Comparison of ENCODE assay signal across 11 cellular contexts in genomic region chr12:131555197-131555820, GRCh38.
"Had no signal": no experiment of that assay in that cellular context is flagged by ENCODE, and none has a peak within 500 bp of the region (broad histone marks: within the 10 kb centered on the region; RNA-seq: fewer than 3 reads in every experiment).

No MANE protein-coding gene starts in this region.

- H3K9me3 ChIP-seq: psoas muscle, sigmoid colon, spleen had no signal

- H2AFZ ChIP-seq: hepatocyte had no signal

- H3K36me3 ChIP-seq: sigmoid colon, spleen had no signal

- H3K4me2 ChIP-seq: hepatocyte had no signal

- H3K4me3 ChIP-seq: hepatocyte, psoas muscle, sigmoid colon, spleen had no signal

- H3K27ac ChIP-seq: hepatocyte, psoas muscle, sigmoid colon, spleen had no signal

- H3K79me2 ChIP-seq: hepatocyte had no signal

- DNase-seq: activated CD4-positive, CD25-positive, alpha-beta regulatory T cell treated with anti-CD3 and anti-CD28 coated beads, Interleukin-2, amount 50 U/mL, for 72 hours; activated naive CD4-positive, alpha-beta T cell; activated T-cell treated with anti-CD3 and anti-CD28 coated beads for 4 hours; erythroblast; nephron progenitor cell; psoas muscle; sigmoid colon; spleen; stimulated activated naive CD8-positive, alpha-beta T cell treated with anti-CD3 and anti-CD28 coated beads, Interleukin-15, amount 100 ng/mL, for 72 hours; T-helper 9 cell had no signal

- ATAC-seq: psoas muscle; stimulated activated naive CD8-positive, alpha-beta T cell treated with anti-CD3 and anti-CD28 coated beads, Interleukin-15, amount 100 ng/mL, for 72 hours had no signal

- H3K4me1 ChIP-seq: psoas muscle, sigmoid colon, spleen had no signal
